Comparison of ENCODE assay signal across 1 cellular context in genomic region chr10:84540617-84541288, GRCh38.
TF ChIP-seq lines count a peak whose summit lies in the region.

No MANE protein-coding gene starts in this region.

TF ChIP-seq in HepG2, 621 proteins besides CTCF, POLR2A, EP300 and RAD21 (continued from another document):
- TF ChIP-seq ZNF687 (CRISPR knock-in tag; IDR thresholded peaks at IDR 0.05) (peak; percentile 77), ZNF275 (CRISPR knock-in tag; IDR thresholded peaks at IDR 0.05; ENCODE audit: borderline replicate concordance) (no peak), POGZ (CRISPR knock-in tag; IDR thresholded peaks at IDR 0.05) (peak; percentile 49; the same call in 1 of the 2 replicates), ZNF597 (CRISPR knock-in tag; IDR thresholded peaks at IDR 0.05) (no peak), HDAC1 (CRISPR knock-in tag; IDR thresholded peaks at IDR 0.05) (peak; percentile 36; the same call in 1 of the 2 replicates), KDM2A (CRISPR knock-in tag; IDR thresholded peaks at IDR 0.05; ENCODE audit: borderline replicate concordance, low read depth) (peak; percentile 63; the same call in 1 of the 2 replicates), YEATS4 (CRISPR knock-in tag; IDR thresholded peaks at IDR 0.05; ENCODE audit: borderline replicate concordance) (0 out of 2 replicates have a peak, but pooled peaks have one; percentile 18), ZNF629 (CRISPR knock-in tag; conservative IDR thresholded peaks at IDR 0.05) (peak; percentile 95), ZNF639 (CRISPR knock-in tag; conservative IDR thresholded peaks at IDR 0.05) (no peak), U2AF2 (IDR thresholded peaks at IDR 0.05; ENCODE audit: low read depth, low read length) (no peak), ZFP91 (CRISPR knock-in tag; IDR thresholded peaks at IDR 0.05; ENCODE audit: borderline replicate concordance) (peak; percentile 30; the same call in 1 of the 2 replicates), ZBED4 (CRISPR knock-in tag; IDR thresholded peaks at IDR 0.05; ENCODE audit: borderline replicate concordance) (0 out of 2 replicates have a peak, but pooled peaks have one; percentile 60), POGK (CRISPR knock-in tag; conservative IDR thresholded peaks at IDR 0.05) (0 out of 2 replicates have a peak, but pooled peaks have one; percentile 18), FOSL2 (CRISPR knock-in tag; IDR thresholded peaks at IDR 0.05) (peak; percentile 55), HNRNPL (IDR thresholded peaks at IDR 0.05; ENCODE audit: low read depth, low read length) (no peak), ETV5 (CRISPR knock-in tag; IDR thresholded peaks at IDR 0.05; ENCODE audit: borderline replicate concordance) (peak; percentile 33; the same call in 1 of the 2 replicates), ZFP82 (CRISPR knock-in tag; IDR thresholded peaks at IDR 0.05; ENCODE audit: borderline replicate concordance) (no peak), CENPT (CRISPR knock-in tag; IDR thresholded peaks at IDR 0.05; ENCODE audit: low read depth) (no peak), MYC (CRISPR knock-in tag; IDR thresholded peaks at IDR 0.05; ENCODE audit: borderline replicate concordance) (peak; percentile 38; the same call in 1 of the 2 replicates), ZNF598 (CRISPR knock-in tag; IDR thresholded peaks at IDR 0.05; ENCODE audit: borderline replicate concordance) (0 out of 2 replicates have a peak, but pooled peaks have one; percentile 4), TFDP2 (CRISPR knock-in tag; IDR thresholded peaks at IDR 0.05) (0 out of 2 replicates have a peak, but pooled peaks have one; percentile 5), PCBP1 (IDR thresholded peaks at IDR 0.05; ENCODE audit: borderline replicate concordance, low read depth, low read length) (0 out of 2 replicates have a peak, but pooled peaks have one; percentile 21), ZGPAT (CRISPR knock-in tag; IDR thresholded peaks at IDR 0.05) (0 out of 2 replicates have a peak, but pooled peaks have one; percentile 27), ASH2L (IDR thresholded peaks at IDR 0.05; ENCODE audit: insufficient read length, low read depth, low read length) (no peak), HMGXB4 (CRISPR knock-in tag; IDR thresholded peaks at IDR 0.05; ENCODE audit: borderline replicate concordance in 1 of 2, low read depth in 1 of 2) (peak; percentile 79 to 94), XRCC5 (optimal IDR thresholded peaks at IDR 0.05; ENCODE audit: low read length) (peak; percentile 32), HES4 (CRISPR knock-in tag; IDR thresholded peaks at IDR 0.05; ENCODE audit: borderline replicate concordance) (0 out of 2 replicates have a peak, but pooled peaks have one; percentile 32)
